9 cellular contexts compared by ENCODE assay signal in the genomic region with DNA sequence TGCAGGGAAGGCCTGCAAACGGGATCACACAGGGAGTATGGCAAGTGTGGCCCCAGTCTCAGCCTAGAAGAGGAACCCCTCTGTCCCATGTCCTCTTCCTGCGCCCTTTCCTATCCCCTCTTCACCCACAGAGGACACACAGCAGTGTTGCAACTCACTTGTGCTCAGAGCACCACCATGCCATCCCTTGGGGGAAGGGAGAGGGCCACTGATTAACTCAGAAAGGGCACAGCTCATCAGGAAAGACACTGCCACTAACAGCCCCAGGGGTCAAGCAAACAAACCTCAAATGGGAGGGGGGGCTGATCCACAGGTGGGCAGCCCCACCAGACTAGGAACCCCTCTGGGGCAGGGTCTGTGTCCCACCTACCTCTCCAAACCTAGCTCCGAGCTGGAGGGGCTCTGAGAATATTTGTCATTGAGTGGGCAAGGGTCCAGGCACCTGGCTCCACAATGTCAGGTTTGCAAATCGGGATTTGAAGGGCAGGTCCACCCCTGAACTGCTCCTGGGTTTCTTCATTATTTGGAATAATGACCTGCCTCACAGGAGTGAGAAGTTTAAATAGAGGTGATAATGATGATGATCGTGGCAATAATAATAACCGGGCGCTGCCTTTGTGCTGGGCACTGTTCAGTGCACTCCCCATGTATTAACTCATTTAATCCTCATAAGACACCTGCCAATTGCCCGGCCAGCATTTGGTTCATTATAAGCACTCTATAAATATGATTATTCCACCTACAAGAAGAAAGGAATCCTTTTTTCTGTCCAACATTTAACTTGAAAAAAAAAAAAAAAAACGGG. TPM values are rescaled to one million over a fixed set of nuclear protein-coding genes. Genes with fewer than 3 reads are reported as not detected.
DNase-seq lines count a peak whose midpoint lies in the region; ATAC-seq and TF ChIP-seq lines count a peak whose summit lies in the region.
"Had no signal": no experiment of that assay in that cellular context is flagged by ENCODE, and none has a peak within 500 bp of the region (broad histone marks: within the 10 kb centered on the region; RNA-seq: fewer than 3 reads in every experiment).

No MANE protein-coding gene starts in this region.

- DNase-seq in AG10803 (ENCODE audit: low read depth) (no peak), NCI-H774 (lab: John Stamatoyannopoulos, UW) (no peak), HCEC 1CT (no peak)
- no peak for DNase-seq in naive thymus-derived CD4-positive, alpha-beta T cell
- DNase-seq: dermis blood vessel endothelial cell had no signal

- POLR2A ChIA-PET in naive thymus-derived CD4-positive, alpha-beta T cell (lab: Charles Lee): interaction anchor here (1.0 to 2.3 kb wide), 3 partner anchors 53 to 173 kb away, joined by 3 to 8 read pairs (median 4); no protein-coding TSS in a partner anchor

- peaks cover 1% of the 10 kb centered on the region for H3K36me3 Mint-ChIP-seq in IgD-negative memory B cell
- no peaks in the 10 kb centered on the region for H3K36me3 Mint-ChIP-seq in naive thymus-derived CD4-positive, alpha-beta T cell

- H3K27me3 ChIP-seq in naive thymus-derived CD4-positive, alpha-beta T cell (ENCODE audit: control insufficient read depth in 2 of 2, insufficient read depth in 2 of 2, low read length in 2 of 2): no peaks in the 10 kb centered on the region

- intact Hi-C loops in naive thymus-derived CD4-positive, alpha-beta T cell (cut with micrococcal nuclease): loop anchor here (5.0 to 10.0 kb wide), 3 partner anchors 313 to 693 kb away; partner anchors contain the start of gene UBR4 (in 1 of the 2)

- H3K4me3 Mint-ChIP-seq in IgD-negative memory B cell: peak overlapping the region; percentile 77 to 97 (median 94)
- H3K4me3 Mint-ChIP-seq in naive thymus-derived CD4-positive, alpha-beta T cell: peak overlapping the region; percentile 86 to 99 (median 94)

- H3K4me1 Mint-ChIP-seq in IgD-negative memory B cell: peaks cover 6 to 16% (median 12%) of the 10 kb centered on the region in 3 donors
- peaks cover 22 to 43% (median 41%) of the 10 kb centered on the region in 7 donors for H3K4me1 Mint-ChIP-seq in naive thymus-derived CD4-positive, alpha-beta T cell

- peak overlapping the region; percentile 10 for H3K27ac ChIP-seq in cingulate gyrus (ENCODE audit: low read depth, low read length)
- no peak overlapping the region for H3K27ac ChIP-seq in naive thymus-derived CD4-positive, alpha-beta T cell (ENCODE audit: low read depth, low read length)

- CTCF ChIA-PET in naive thymus-derived CD4-positive, alpha-beta T cell (lab: Charles Lee): interaction anchor here (1.5 kb wide), 1 partner anchor 55 kb away, joined by 3 read pairs; the partner anchor contains the start of gene IFFO2

- peak overlapping the region; percentile 31 to 94 (median 75) for H3K27ac Mint-ChIP-seq in IgD-negative memory B cell
- H3K27ac Mint-ChIP-seq in naive thymus-derived CD4-positive, alpha-beta T cell: peak overlapping the region; percentile 85 to 97 (median 91)

- no peaks in the 10 kb centered on the region for H3K27me3 Mint-ChIP-seq in IgD-negative memory B cell
- H3K27me3 Mint-ChIP-seq in naive thymus-derived CD4-positive, alpha-beta T cell: no peaks in the 10 kb centered on the region

- ATAC-seq in naive thymus-derived CD4-positive, alpha-beta T cell: no peak
- ATAC-seq in GM21381 (IDR thresholded peaks at IDR 0.05; ENCODE audit: unreplicated experiment) (no peak), HG02852 (IDR thresholded peaks at IDR 0.05; ENCODE audit: unreplicated experiment) (no peak)

- no peak for TF ChIP-seq CTCF in AG10803 (conservative IDR thresholded peaks at IDR 0.05; ENCODE audit: low read length)

- H3K9me3 Mint-ChIP-seq in IgD-negative memory B cell: no peaks in the 10 kb centered on the region
- no peaks in the 10 kb centered on the region for H3K9me3 Mint-ChIP-seq in naive thymus-derived CD4-positive, alpha-beta T cell

- H3K4me3 ChIP-seq in AG10803 (ENCODE audit: low read length): peak overlapping the region; percentile 86
- peak overlapping the region; percentile 57 for H3K4me3 ChIP-seq in naive thymus-derived CD4-positive, alpha-beta T cell (ENCODE audit: low read length)

- no peaks in the 10 kb centered on the region for H3K9me3 ChIP-seq in naive thymus-derived CD4-positive, alpha-beta T cell (ENCODE audit: control insufficient read depth in 2 of 3, low read length in 3 of 3)

- H3K4me1 ChIP-seq in naive thymus-derived CD4-positive, alpha-beta T cell (ENCODE audit: control insufficient read depth in 2 of 2, insufficient read depth in 2 of 2, low read length in 2 of 2): peaks cover 3 to 12% of the 10 kb centered on the region in 2 donors

- H3K36me3 ChIP-seq in naive thymus-derived CD4-positive, alpha-beta T cell (ENCODE audit: control insufficient read depth in 2 of 3, insufficient read depth in 3 of 3, low read length in 3 of 3): peaks cover 0 to 8% (median 0%) of the 10 kb centered on the region in 3 experiments

RNA-seq across cellular contexts. Expression of gene ALDH4A1, which starts 1.0 kb away (rescaled TPM):
- polyA plus RNA-seq in IgD-negative memory B cell: 2.8 TPM
- total RNA-seq in naive thymus-derived CD4-positive, alpha-beta T cell: 1 to 10 TPM; 1.3 to 3.2 (median 1.6) TPM
- polyA plus RNA-seq in naive thymus-derived CD4-positive, alpha-beta T cell: 1 to 10 TPM in 1 of 2 donors, under 1 TPM in 1; 0.94 to 1.3 TPM

RNA-seq across cellular contexts. Expression of gene TAS1R2, which starts 41.9 kb away (rescaled TPM):
- not detected for polyA plus RNA-seq in IgD-negative memory B cell
- total RNA-seq in naive thymus-derived CD4-positive, alpha-beta T cell: not detected
- not detected for polyA plus RNA-seq in naive thymus-derived CD4-positive, alpha-beta T cell
- total RNA-seq: dermis blood vessel endothelial cell had no signal

RNA-seq across cellular contexts. Expression of gene IFFO2, which starts 55.1 kb away (rescaled TPM):
- 1.5 TPM for polyA plus RNA-seq in IgD-negative memory B cell
- 10 to 100 TPM; 20.5 to 57.1 (median 28.2) TPM for total RNA-seq in naive thymus-derived CD4-positive, alpha-beta T cell
- 1 to 10 TPM; 1.1 to 2.7 TPM for polyA plus RNA-seq in naive thymus-derived CD4-positive, alpha-beta T cell
